In the genomic region with DNA sequence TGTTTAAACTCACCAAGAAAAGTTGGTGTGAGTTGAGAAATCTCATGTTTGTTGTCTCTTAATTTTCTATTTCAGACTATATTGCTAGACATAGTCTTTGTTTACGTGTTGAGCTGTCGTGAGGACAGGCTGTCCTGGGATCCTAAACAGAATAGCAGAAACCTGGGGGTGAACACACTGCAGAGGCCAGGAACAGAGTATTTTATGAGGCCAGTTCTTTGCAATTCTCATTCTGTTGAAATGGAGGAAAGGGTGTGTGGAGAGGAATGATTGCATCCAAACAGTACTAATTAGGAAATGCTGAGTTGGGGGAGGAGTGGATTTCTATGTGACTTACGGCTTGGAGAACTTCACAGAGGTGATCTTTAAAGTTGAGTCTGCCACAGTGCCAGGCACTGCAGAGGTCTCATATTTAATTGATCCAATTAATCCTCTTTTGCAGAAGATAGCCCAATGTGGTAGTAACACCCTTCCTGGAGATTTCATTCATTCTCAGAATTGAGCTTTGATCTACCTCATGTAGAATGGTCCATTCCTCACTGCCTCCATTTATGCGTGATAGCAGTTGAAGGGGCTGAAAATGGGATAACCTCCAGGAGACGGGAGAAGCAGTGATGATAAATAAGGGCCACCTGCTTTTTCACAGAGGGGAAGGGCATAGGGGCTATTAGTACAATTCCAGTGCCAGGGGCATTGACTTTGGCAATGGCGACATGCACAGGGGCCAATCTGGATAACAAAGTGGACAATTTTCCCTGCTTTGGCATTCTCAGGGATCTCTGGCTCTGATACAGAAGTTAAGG, we compare ENCODE assay signal across 13 cellular contexts.
DNase-seq lines count a peak whose midpoint lies in the region; ATAC-seq and TF ChIP-seq lines count a peak whose summit lies in the region.
"Had no signal": no experiment of that assay in that cellular context is flagged by ENCODE, and none has a peak within 500 bp of the region (broad histone marks: within the 10 kb centered on the region; RNA-seq: fewer than 3 reads in every experiment).

No MANE protein-coding gene starts in this region.

- peaks cover 7% of the 10 kb centered on the region for H3K79me1 ChIP-seq in mesenchymal stem cell (replicated peaks; ENCODE audit: low read length, poor library complexity, severe bottlenecking)

- no peaks in the 10 kb centered on the region; a peak in 2 of 22 replicates for H4K20me1 ChIP-seq in BLaER1 treated with 17β-estradiol and CSF1 and Interleukin-3, amounts not matched to agents 10 nM and 100 nM

- no peak overlapping the region for H3K14ac ChIP-seq in mesenchymal stem cell (ENCODE audit: low read length in 2 of 2)

- H2BK15ac ChIP-seq in mesenchymal stem cell (ENCODE audit: low read depth, poor library complexity, severe bottlenecking) = no peak overlapping the region

- peaks cover 0 to 15% (median 13%) of the 10 kb centered on the region in 11 experiments; a peak in 14 of 22 replicates for H3K9me3 ChIP-seq in BLaER1 treated with 17β-estradiol and CSF1 and Interleukin-3, amounts not matched to agents 10 nM and 100 nM (replicated peaks in 1 of 11)
- no peaks in the 10 kb centered on the region for H3K9me3 ChIP-seq in mesenchymal stem cell (ENCODE audit: control insufficient read depth, low read length)

- H4K91ac ChIP-seq in mesenchymal stem cell (ENCODE audit: low read length) = no peak overlapping the region

- no peak overlapping the region for H2BK120ac ChIP-seq in mesenchymal stem cell (ENCODE audit: low read depth, low read length)

- H3K4me3 Mint-ChIP-seq in activated B cell treated with CpG ODN at 0.5 μM for 24 hours = peak overlapping the region; percentile 55

- H3K36me3 Mint-ChIP-seq in activated B cell treated with CpG ODN at 0.5 μM for 24 hours (ENCODE audit: low read depth) = peaks cover 19% of the 10 kb centered on the region

- H2BK12ac ChIP-seq in mesenchymal stem cell (ENCODE audit: low read length in 2 of 2) = no peak overlapping the region

- H3K23ac ChIP-seq in mesenchymal stem cell (ENCODE audit: low read length in 2 of 2) = no peak overlapping the region

- H3K4ac ChIP-seq in mesenchymal stem cell (ENCODE audit: low read depth in 1 of 2, low read length in 2 of 2) = peak overlapping the region in 1 of 2 experiments; percentile 31

- peaks cover 0 to 15% (median 0%) of the 10 kb centered on the region in 11 experiments; a peak in 7 of 22 replicates for H3K36me3 ChIP-seq in BLaER1 treated with 17β-estradiol and CSF1 and Interleukin-3, amounts not matched to agents 10 nM and 100 nM
- no peaks in the 10 kb centered on the region for H3K36me3 ChIP-seq in mesenchymal stem cell (ENCODE audit: control insufficient read depth in 1 of 2, insufficient read depth in 2 of 2, low read depth in 1 of 2, low read length in 2 of 2)

- H3K27me3 Mint-ChIP-seq in activated B cell treated with CpG ODN at 0.5 μM for 24 hours = no peaks in the 10 kb centered on the region

- no peak overlapping the region for H2BK5ac ChIP-seq in mesenchymal stem cell (ENCODE audit: low read depth, low read length, poor library complexity, severe bottlenecking)

- no peaks in the 10 kb centered on the region for H3K27me3 ChIP-seq in BLaER1 treated with 17β-estradiol and CSF1 and Interleukin-3, amounts not matched to agents 10 nM and 100 nM
- no peaks in the 10 kb centered on the region for H3K27me3 ChIP-seq in HL-60 (ENCODE audit: insufficient read depth, poor library complexity, severe bottlenecking)
- H3K27me3 ChIP-seq in mesenchymal stem cell (ENCODE audit: control insufficient read depth in 1 of 2, insufficient read depth in 1 of 2, low read length in 2 of 2) = no peaks in the 10 kb centered on the region

- H2AK5ac ChIP-seq in mesenchymal stem cell (ENCODE audit: low read length, severe bottlenecking) = peak overlapping the region; percentile 75

- no peak for TF ChIP-seq CTCF in HL-60 (IDR thresholded peaks at IDR 0.05; ENCODE audit: insufficient read depth, low read length)
- TF ChIP-seq CTCF in activated B cell treated with CpG ODN at 0.5 μM for 24 hours (IDR thresholded peaks at IDR 0.05) = no peak

- peak overlapping the region in 6 of 11 experiments; percentile 12 to 95 (median 54); a peak in 8 of 22 replicates for H3K27ac ChIP-seq in BLaER1 treated with 17β-estradiol and CSF1 and Interleukin-3, amounts not matched to agents 10 nM and 100 nM
- H3K27ac ChIP-seq in HL-60 (replicated peaks) (peak overlapping the region; percentile 98), mesenchymal stem cell (ENCODE audit: low read length, poor library complexity, severe bottlenecking) (no peak overlapping the region)
- H3K27ac ChIP-seq: SK-N-MC had no signal

- H3K4me2 ChIP-seq in BLaER1 treated with 17β-estradiol and CSF1 and Interleukin-3, amounts not matched to agents 10 nM and 100 nM = peak overlapping the region; percentile 74 to 94 (median 86)
- H3K4me2 ChIP-seq in mesenchymal stem cell (ENCODE audit: low read length, poor library complexity, severe bottlenecking) = no peak overlapping the region

- 77% methylated on average over 6 of the region's 6 CpGs for WGBS in mesenchymal stem cell

- H3K18ac ChIP-seq in mesenchymal stem cell (ENCODE audit: low read depth in 1 of 2, low read length in 2 of 2) = no peak overlapping the region

- DNase-seq in HL-60 (ENCODE audit: low read depth in 1 of 2, low spot score in 1 of 2) = peak; percentile 50 to 64
- no peak for DNase-seq in activated B cell treated with CpG ODN at 0.5 μM for 24 hours
- peak; percentile 64 for DNase-seq in mesenchymal stem cell
- DNase-seq in activated CD4-positive, CD25-positive, alpha-beta regulatory T cell (lab: John Stamatoyannopoulos, UW) = no peak
- no peak for DNase-seq in medulla oblongata (ENCODE audit: extremely low spot score)
- DNase-seq: head of caudate nucleus, IMR-90, retina had no signal

- POLR2A ChIA-PET in activated B cell treated with CpG ODN at 0.5 μM for 24 hours (lab: Charles Lee) = interaction anchor here (0.7 to 3.8 kb wide), 3 partner anchors 71 to 147 kb away, joined by 3 to 31 read pairs (median 16); no protein-coding TSS in a partner anchor

- H4K8ac ChIP-seq in mesenchymal stem cell (ENCODE audit: low read length) = no peak overlapping the region

- peak overlapping the region; percentile 89 for H3K27ac Mint-ChIP-seq in activated B cell treated with CpG ODN at 0.5 μM for 24 hours

- H3K9ac ChIP-seq in BLaER1 treated with 17β-estradiol and CSF1 and Interleukin-3, amounts not matched to agents 10 nM and 100 nM = peak overlapping the region in 1 of 11 experiments; percentile 30; a peak in 2 of 22 replicates
- H3K9ac ChIP-seq in mesenchymal stem cell (ENCODE audit: low read length) = no peak overlapping the region

- peaks cover 71 to 78% (median 75%) of the 10 kb centered on the region in 10 experiments for H3K4me1 ChIP-seq in BLaER1 treated with 17β-estradiol and CSF1 and Interleukin-3, amounts not matched to agents 10 nM and 100 nM
- peaks cover 13% of the 10 kb centered on the region for H3K4me1 ChIP-seq in mesenchymal stem cell (ENCODE audit: control insufficient read depth, insufficient read depth, low read depth, low read length)

- H3K4me1 Mint-ChIP-seq in activated B cell treated with CpG ODN at 0.5 μM for 24 hours = peaks cover 78% of the 10 kb centered on the region

- TF ChIP-seq POLR2A in GM18505 (IDR thresholded peaks at IDR 0.05; ENCODE audit: borderline replicate concordance, extremely low read depth, insufficient read depth, insufficient read length) = no peak

- ATAC-seq in activated B cell treated with CpG ODN at 0.5 μM for 24 hours (ENCODE audit: low read depth) (no peak), GM18505 (IDR thresholded peaks at IDR 0.05; ENCODE audit: unreplicated experiment) (no peak), HG03039 (IDR thresholded peaks at IDR 0.05; ENCODE audit: unreplicated experiment) (no peak)

- intact Hi-C loops in activated B cell treated with CpG ODN at 0.5 μM for 24 hours (cut with micrococcal nuclease) = no loop called here

- H3K9me3 Mint-ChIP-seq in activated B cell treated with CpG ODN at 0.5 μM for 24 hours = no peaks in the 10 kb centered on the region

- H3K4me3 ChIP-seq in BLaER1 treated with 17β-estradiol and CSF1 and Interleukin-3, amounts not matched to agents 10 nM and 100 nM = peak overlapping the region in 4 of 10 experiments; percentile 79 to 94 (median 91); a peak in 6 of 20 replicates
- H3K4me3 ChIP-seq in HL-60 (replicated peaks; ENCODE audit: insufficient read depth, low read length) (peak overlapping the region; percentile 60), mesenchymal stem cell (ENCODE audit: insufficient read depth in 1 of 2, low read depth in 1 of 2, low read length in 2 of 2) (no peak overlapping the region)
- H3K4me3 ChIP-seq: lung, SK-N-MC had no signal

- CTCF ChIA-PET in activated B cell treated with CpG ODN at 0.5 μM for 24 hours (lab: Charles Lee) = interaction anchor here (1.2 to 4.4 kb wide), 4 partner anchors 43 to 141 kb away, joined by 4 to 20 read pairs (median 8); no protein-coding TSS in a partner anchor

- no peak overlapping the region for H2AFZ ChIP-seq in mesenchymal stem cell (ENCODE audit: low read depth, low read length)

Comparison
In these comparisons a context has a peak if more than half of its experiments do, and no peak if none do; other contexts are left out.
1. DNase-seq: peak in HL-60 (2 of 2) and mesenchymal stem cell (single experiment); none in activated B cell treated with CpG ODN at 0.5 μM for 24 hours (single experiment), activated CD4-positive, CD25-positive, alpha-beta regulatory T cell (0 of 4) and medulla oblongata (single experiment).